ENCODE assay signal across 8 cellular contexts in genomic region chr2:8534729-8535397, GRCh38.
DNase-seq lines count a peak whose midpoint lies in the region; ATAC-seq, FAIRE-seq and TF ChIP-seq lines count a peak whose summit lies in the region.

No MANE protein-coding gene starts in this region.

- H3K36me3 Mint-ChIP-seq in T-helper 17 cell (ENCODE audit: low read depth) = no peaks in the 10 kb centered on the region
- H3K36me3 Mint-ChIP-seq in activated naive CD4-positive, alpha-beta T cell treated with anti-CD3 and anti-CD28 coated beads for 36 hours (ENCODE audit: low read depth) = no peaks in the 10 kb centered on the region

- H3K27ac ChIP-seq in C4-2B (peak overlapping the region; percentile 5; the same call in 1 of the 2 replicates), heart left ventricle (peak overlapping the region in 10 of 12 donors; percentile 13 to 92 (median 48)), pancreas (peak overlapping the region in 3 of 4 donors; percentile 11 to 63 (median 16))

- H3K27me3 ChIP-seq in heart left ventricle = no peaks in the 10 kb centered on the region
- no peaks in the 10 kb centered on the region for H3K27me3 ChIP-seq in pancreas

- intact Hi-C loops in heart left ventricle (cut with DNase I) = loop anchor here in 2 of 10 donors (10.0 kb wide), 1 partner anchor 1110 kb away; no protein-coding TSS in a partner anchor
- intact Hi-C loops in pancreas (cut with DNase I) = no loop called here
- intact Hi-C loops in activated naive CD4-positive, alpha-beta T cell treated with anti-CD3 and anti-CD28 coated beads for 36 hours (cut with micrococcal nuclease) = no loop called here

- H3K27ac Mint-ChIP-seq in T-helper 17 cell = no peak overlapping the region
- no peak overlapping the region for H3K27ac Mint-ChIP-seq in activated naive CD4-positive, alpha-beta T cell treated with anti-CD3 and anti-CD28 coated beads for 36 hours

- DNase-seq in T-helper 17 cell (no peak), heart left ventricle (peak; percentile 64 to 88 (median 78)), pancreas (peak in 3 of 6 donors; percentile 38 to 77 (median 58)), NCI-H146 (lab: John Stamatoyannopoulos, UW) (no peak)
- DNase-seq in activated naive CD4-positive, alpha-beta T cell treated with anti-CD3 and anti-CD28 coated beads for 36 hours = no peak

- H3K9me3 ChIP-seq in T-helper 17 cell (ENCODE audit: control insufficient read depth, low read length, poor library complexity, severe bottlenecking) (no peaks in the 10 kb centered on the region), heart left ventricle (peaks cover 0 to 13% (median 10%) of the 10 kb centered on the region in 12 donors), pancreas (no peaks in the 10 kb centered on the region)

- peaks cover 27% of the 10 kb centered on the region for H3K4me1 Mint-ChIP-seq in T-helper 17 cell
- H3K4me1 Mint-ChIP-seq in activated naive CD4-positive, alpha-beta T cell treated with anti-CD3 and anti-CD28 coated beads for 36 hours (ENCODE audit: low read depth) = peaks cover 21% of the 10 kb centered on the region

- no peaks in the 10 kb centered on the region for H3K36me3 ChIP-seq in heart left ventricle
- no peaks in the 10 kb centered on the region for H3K36me3 ChIP-seq in pancreas

- no peaks in the 10 kb centered on the region for H3K27me3 Mint-ChIP-seq in T-helper 17 cell
- H3K27me3 Mint-ChIP-seq in activated naive CD4-positive, alpha-beta T cell treated with anti-CD3 and anti-CD28 coated beads for 36 hours (ENCODE audit: low read depth) = no peaks in the 10 kb centered on the region

- H3K4me3 ChIP-seq in heart left ventricle (peak overlapping the region in 1 of 12 donors; percentile 20), pancreas (no peak overlapping the region)

- no peak for FAIRE-seq in pancreas (lab: Jason Lieb, UNC)

- WGBS in heart left ventricle, 4 donors = 60 to 74% (median 63%) methylated on average over 10 to 13 of the region's 13 CpGs
- 66% methylated on average over 12 to 13 of the region's 13 CpGs for WGBS in pancreas, 2 donors

- CTCF ChIA-PET in activated naive CD4-positive, alpha-beta T cell treated with anti-CD3 and anti-CD28 coated beads for 36 hours (lab: Charles Lee) = no interaction called here

- peaks cover 0 to 64% (median 34%) of the 10 kb centered on the region in 12 donors for H3K4me1 ChIP-seq in heart left ventricle
- peaks cover 0 to 6% (median 0%) of the 10 kb centered on the region in 3 donors for H3K4me1 ChIP-seq in pancreas

- H3K4me3 Mint-ChIP-seq in T-helper 17 cell = no peak overlapping the region
- H3K4me3 Mint-ChIP-seq in activated naive CD4-positive, alpha-beta T cell treated with anti-CD3 and anti-CD28 coated beads for 36 hours = no peak overlapping the region

- H3K9me3 Mint-ChIP-seq in activated naive CD4-positive, alpha-beta T cell treated with anti-CD3 and anti-CD28 coated beads for 36 hours = peaks cover 24% of the 10 kb centered on the region

- TF ChIP-seq POLR2A in heart left ventricle (IDR thresholded peaks at IDR 0.05) = peak in 1 of 2 donors; percentile 5

- peak; percentile 20 for ATAC-seq in T-helper 17 cell
- peak; percentile 63 to 88 (median 80) for ATAC-seq in heart left ventricle
- ATAC-seq in pancreas = peak; percentile 40 to 75 (median 62)
- no peak for ATAC-seq in GM19463 (IDR thresholded peaks at IDR 0.05; ENCODE audit: unreplicated experiment)
- no peak for ATAC-seq in GM19397 (IDR thresholded peaks at IDR 0.05; ENCODE audit: unreplicated experiment)

- no peak for TF ChIP-seq CTCF in C4-2B (conservative IDR thresholded peaks at IDR 0.05)
- no peak for TF ChIP-seq CTCF in heart left ventricle (IDR thresholded peaks at IDR 0.05)
- TF ChIP-seq CTCF in pancreas (IDR thresholded peaks at IDR 0.05) = no peak

Comparison
In these comparisons a context has a peak if more than half of its experiments do, and no peak if none do; other contexts are left out.
1. ATAC-seq: peak in T-helper 17 cell (single experiment), heart left ventricle (4 of 4) and pancreas (4 of 4); none in GM19463 (single experiment) and GM19397 (single experiment).
2. DNase-seq: peak in heart left ventricle (5 of 5); none in T-helper 17 cell (0 of 3), NCI-H146 (single experiment) and activated naive CD4-positive, alpha-beta T cell treated with anti-CD3 and anti-CD28 coated beads for 36 hours (single experiment).
3. Peak in every context shown above with its lines, with median percentiles within 50 percentile points of each other: H3K27ac ChIP-seq.